In genomic region chr9:85978496-85978895, GRCh38 we compare ENCODE assay signal across 16 cellular contexts. TPM values are rescaled to one million over a fixed set of nuclear protein-coding genes. Genes with fewer than 3 reads are reported as not detected.
DNase-seq lines count a peak whose midpoint lies in the region; TF ChIP-seq lines count a peak whose summit lies in the region.
"Had no signal": no experiment of that assay in that cellular context is flagged by ENCODE, and none has a peak within 500 bp of the region (broad histone marks: within the 10 kb centered on the region; RNA-seq: fewer than 3 reads in every experiment).

No MANE protein-coding gene starts in this region.

- no peak overlapping the region for H3K4me3 Mint-ChIP-seq in nephron

- H3K27ac Mint-ChIP-seq in nephron, result peak overlapping the region in 2 of 3 experiments; percentile 11 to 74

- no peak for TF ChIP-seq CTCF in nephron (IDR thresholded peaks at IDR 0.05; ENCODE audit: unreplicated experiment in 3 of 3)

- DNase-seq in Ammon's horn (ENCODE audit: low spot score) (peak; percentile 6), NCI-H1694 (lab: John Stamatoyannopoulos, UW) (peak; percentile 17), cerebellar cortex (ENCODE audit: low spot score) (peak; percentile 69), T1000 (lab: John Stamatoyannopoulos, UW) (no peak), erythroblast (lab: John Stamatoyannopoulos, UW) (no peak), mesenteric fat pad (ENCODE audit: low spot score) (no peak), mucosa of gallbladder (ENCODE audit: low spot score) (no peak)
- DNase-seq: Caco-2, DMS79, GDM1, GM23248, NCI-H1092, NCI-H1930, NCI-H526, RPMI8226 had no signal

- TF ChIP-seq POLR2A in erythroblast (IDR thresholded peaks at IDR 0.05; ENCODE audit: low read length), result no peak

- H3K36me3 Mint-ChIP-seq in nephron (ENCODE audit: low read depth), result peaks cover 73% of the 10 kb centered on the region

- H3K4me1 Mint-ChIP-seq in nephron, result no peaks in the 10 kb centered on the region

- H3K9me3 Mint-ChIP-seq in nephron, result no peaks in the 10 kb centered on the region

- H3K27me3 Mint-ChIP-seq in nephron (ENCODE audit: low read depth), result no peaks in the 10 kb centered on the region

RNA-seq across cellular contexts. Expression of gene NAA35, which starts 37.5 kb away (rescaled TPM):
- 21.0 TPM for total RNA-seq in mesenteric fat pad
- total RNA-seq in mucosa of gallbladder, result 19.1 TPM

Comparison
In these comparisons a context has a peak if more than half of its experiments do, and no peak if none do; other contexts are left out.
1. DNase-seq: peak in Ammon's horn (single experiment), NCI-H1694 (single experiment) and cerebellar cortex (single experiment); none in T1000 (single experiment), erythroblast (0 of 2), mesenteric fat pad (single experiment) and mucosa of gallbladder (single experiment).